ENCODE assay signal across 1 cellular context in genomic region chr17:50902768-50903353, GRCh38.
TF ChIP-seq lines count a peak whose summit lies in the region.

No MANE protein-coding gene starts in this region.

TF ChIP-seq in HepG2, 621 proteins besides CTCF, POLR2A, EP300 and RAD21:
- TF ChIP-seq PRDM4 (CRISPR knock-in tag; IDR thresholded peaks at IDR 0.05; ENCODE audit: borderline replicate concordance) (no peak), MAFF (IDR thresholded peaks at IDR 0.05; ENCODE audit: low read depth, low read length) (peak; percentile 85), GATA4 (IDR thresholded peaks at IDR 0.05; ENCODE audit: borderline replicate concordance, low read depth) (no peak), MAFK (conservative IDR thresholded peaks at IDR 0.05 in 1 of 2, IDR thresholded peaks at IDR 0.05 in 1 of 2; ENCODE audit: low read length in 2 of 2) (peak; percentile 79 to 88)
TF ChIP-seq in HepG2: peak in this region for 2.
